In genomic region chr13:41099986-41100385, GRCh38 we compare ENCODE assay signal across 29 cellular contexts.
"Had no signal": no experiment of that assay in that cellular context is flagged by ENCODE, and none has a peak within 500 bp of the region (broad histone marks: within the 10 kb centered on the region; RNA-seq: fewer than 3 reads in every experiment).

No MANE protein-coding gene starts in this region.

- H3K36me3 Mint-ChIP-seq: activated CD4-positive, alpha-beta memory T cell treated with anti-CD3 and anti-CD28 coated beads for 36 hours; activated CD8-positive, alpha-beta memory T cell treated with anti-CD3 and anti-CD28 coated beads, Interleukin-2, amount 10 ng/mL, durations not matched to agents 7 days and 5 days; activated naive CD4-positive, alpha-beta T cell treated with anti-CD3 and anti-CD28 coated beads, Interleukin-2, amount 50 U/mL, for 24 hours; activated naive CD8-positive, alpha-beta T cell treated with anti-CD3 and anti-CD28 coated beads for 36 hours had no signal

- H3K9me3 Mint-ChIP-seq: activated CD4-positive, alpha-beta memory T cell treated with anti-CD3 and anti-CD28 coated beads for 36 hours; activated naive CD4-positive, alpha-beta T cell treated with anti-CD3 and anti-CD28 coated beads for 36 hours; activated naive CD4-positive, alpha-beta T cell treated with anti-CD3 and anti-CD28 coated beads, Interleukin-2, amount 50 U/mL, for 24 hours; activated naive CD8-positive, alpha-beta T cell treated with anti-CD3 and anti-CD28 coated beads for 36 hours; activated T-helper 1 cell treated with anti-CD3 and anti-CD28 coated beads, Interleukin-12 subunit alpha, Interleukin-12 subunit beta, Interleukin-2, Interleukin-4 antibody, amounts not matched to agents 30 ng/mL and 10 ng/mL and 1 ng/mL, durations not matched to agents 14 hours and 24 hours and 36 hours; activated T-helper 2 cell treated with anti-CD3 and anti-CD28 coated beads, Interferon-gamma antibody, Interleukin-2, Interleukin-4, amounts not matched to agents 10 μg/mL and 5 μg/mL and 100 μg/mL, durations not matched to agents 14 hours and 24 hours and 36 hours; effector memory CD8-positive, alpha-beta T cell had no signal

- ATAC-seq: activated CD4-positive, alpha-beta T cell treated with anti-CD3 and anti-CD28 coated beads for 36 hours; activated CD8-positive, alpha-beta memory T cell treated with anti-CD3 and anti-CD28 coated beads, Interleukin-2, amount 10 ng/mL, durations not matched to agents 7 days and 5 days; activated CD8-positive, alpha-beta T cell treated with anti-CD3 and anti-CD28 coated beads, Interleukin-2, amount 10 ng/mL, durations not matched to agents 7 days and 5 days; body of pancreas; effector memory CD8-positive, alpha-beta T cell; gastrocnemius medialis; heart left ventricle had no signal

- H3K4me1 Mint-ChIP-seq: activated CD4-positive, alpha-beta T cell treated with anti-CD3 and anti-CD28 coated beads for 36 hours; activated CD4-positive, alpha-beta T cell treated with anti-CD3 and anti-CD28 coated beads, Interleukin-2, amount 10 ng/mL, durations not matched to agents 24 days and 14 days; activated CD8-positive, alpha-beta memory T cell treated with anti-CD3 and anti-CD28 coated beads, Interleukin-2, amount 10 ng/mL, durations not matched to agents 7 days and 5 days; activated naive CD4-positive, alpha-beta T cell treated with anti-CD3 and anti-CD28 coated beads, Interleukin-2, amount 50 U/mL, for 24 hours; activated naive CD8-positive, alpha-beta T cell treated with anti-CD3 and anti-CD28 coated beads for 36 hours had no signal

- H3K27ac Mint-ChIP-seq: activated CD4-positive, alpha-beta memory T cell treated with anti-CD3 and anti-CD28 coated beads for 36 hours; activated CD4-positive, alpha-beta T cell treated with anti-CD3 and anti-CD28 coated beads for 36 hours; activated CD4-positive, alpha-beta T cell treated with anti-CD3 and anti-CD28 coated beads, Interleukin-2, amount 10 ng/mL, durations not matched to agents 24 days and 14 days; activated CD8-positive, alpha-beta memory T cell treated with anti-CD3 and anti-CD28 coated beads, Interleukin-2, amount 10 ng/mL, durations not matched to agents 7 days and 5 days; activated CD8-positive, alpha-beta T cell treated with anti-CD3 and anti-CD28 coated beads, Interleukin-2, amount 10 ng/mL, durations not matched to agents 7 days and 5 days; activated naive CD4-positive, alpha-beta T cell treated with anti-CD3 and anti-CD28 coated beads for 36 hours; activated naive CD4-positive, alpha-beta T cell treated with anti-CD3 and anti-CD28 coated beads, Interleukin-2, amount 50 U/mL, for 24 hours; activated naive CD8-positive, alpha-beta T cell treated with anti-CD3 and anti-CD28 coated beads for 36 hours; activated T-helper 1 cell treated with anti-CD3 and anti-CD28 coated beads, Interleukin-12 subunit alpha, Interleukin-12 subunit beta, Interleukin-2, Interleukin-4 antibody, amounts not matched to agents 30 ng/mL and 10 ng/mL and 1 ng/mL, durations not matched to agents 14 hours and 24 hours and 36 hours; activated T-helper 2 cell treated with anti-CD3 and anti-CD28 coated beads, Interferon-gamma antibody, Interleukin-2, Interleukin-4, amounts not matched to agents 10 μg/mL and 5 μg/mL and 100 μg/mL, durations not matched to agents 14 hours and 24 hours and 36 hours; effector memory CD8-positive, alpha-beta T cell had no signal

- H3K27ac ChIP-seq: body of pancreas, epithelial cell of prostate, gastrocnemius medialis, heart left ventricle had no signal

- H3K27me3 Mint-ChIP-seq: activated CD4-positive, alpha-beta memory T cell treated with anti-CD3 and anti-CD28 coated beads for 36 hours; activated CD4-positive, alpha-beta T cell treated with anti-CD3 and anti-CD28 coated beads for 36 hours; activated naive CD4-positive, alpha-beta T cell treated with anti-CD3 and anti-CD28 coated beads, Interleukin-2, amount 50 U/mL, for 24 hours; activated naive CD8-positive, alpha-beta T cell treated with anti-CD3 and anti-CD28 coated beads for 36 hours had no signal

- H3K4me1 ChIP-seq: body of pancreas, gastrocnemius medialis, heart left ventricle had no signal

- H3K4me3 ChIP-seq: body of pancreas, gastrocnemius medialis, heart left ventricle had no signal

- H3K9me3 ChIP-seq: body of pancreas, gastrocnemius medialis had no signal

- DNase-seq: activated CD4-positive, alpha-beta memory T cell treated with anti-CD3 and anti-CD28 coated beads for 36 hours; activated CD4-positive, alpha-beta T cell treated with anti-CD3 and anti-CD28 coated beads for 36 hours; activated CD4-positive, alpha-beta T cell treated with anti-CD3 and anti-CD28 coated beads, Interleukin-2, amount 10 ng/mL, durations not matched to agents 24 days and 14 days; activated CD4-positive, CD25-positive, alpha-beta regulatory T cell; activated CD4-positive, CD25-positive, alpha-beta regulatory T cell treated with anti-CD3 and anti-CD28 coated beads, Interleukin-2, amount 50 U/mL, for 72 hours; activated CD8-positive, alpha-beta memory T cell treated with anti-CD3 and anti-CD28 coated beads, Interleukin-2, amount 10 ng/mL, durations not matched to agents 7 days and 5 days; activated CD8-positive, alpha-beta memory T cell treated with anti-CD3 and anti-CD28 coated beads, Interleukin-2, amount 50 U/mL, for 4 hours; activated CD8-positive, alpha-beta T cell treated with anti-CD3 and anti-CD28 coated beads, Interleukin-2, amount 10 ng/mL, durations not matched to agents 7 days and 5 days; activated effector memory CD4-positive, alpha-beta T cell treated with anti-CD3 and anti-CD28 coated beads, Interleukin-2, amount 50 U/mL, for 16 hours; activated naive CD4-positive, alpha-beta T cell treated with anti-CD3 and anti-CD28 coated beads for 36 hours; activated naive CD8-positive, alpha-beta T cell treated with anti-CD3 and anti-CD28 coated beads for 36 hours; activated T-cell treated with anti-CD3 and anti-CD28 coated beads, Interleukin-2, amount 50 U/mL, for 1 hour; activated T-cell treated with anti-CD3 and anti-CD28 coated beads, Interleukin-2, amount 50 U/mL, for 48 hours; amniotic stem cell; anterior cingulate cortex; body of pancreas; caudate nucleus; cortex of kidney; dermis blood vessel endothelial cell; effector CD4-positive, alpha-beta T cell; effector memory CD8-positive, alpha-beta T cell; gastrocnemius medialis; glutamatergic neuron; heart left ventricle; T-helper 2 cell had no signal

- H3K4me3 Mint-ChIP-seq: activated CD4-positive, alpha-beta memory T cell treated with anti-CD3 and anti-CD28 coated beads for 36 hours; activated CD4-positive, alpha-beta T cell treated with anti-CD3 and anti-CD28 coated beads for 36 hours; activated CD4-positive, alpha-beta T cell treated with anti-CD3 and anti-CD28 coated beads, Interleukin-2, amount 10 ng/mL, durations not matched to agents 24 days and 14 days; activated CD8-positive, alpha-beta memory T cell treated with anti-CD3 and anti-CD28 coated beads, Interleukin-2, amount 10 ng/mL, durations not matched to agents 7 days and 5 days; activated CD8-positive, alpha-beta T cell treated with anti-CD3 and anti-CD28 coated beads, Interleukin-2, amount 10 ng/mL, durations not matched to agents 7 days and 5 days; activated naive CD4-positive, alpha-beta T cell treated with anti-CD3 and anti-CD28 coated beads for 36 hours; activated naive CD4-positive, alpha-beta T cell treated with anti-CD3 and anti-CD28 coated beads, Interleukin-2, amount 50 U/mL, for 24 hours; activated naive CD8-positive, alpha-beta T cell treated with anti-CD3 and anti-CD28 coated beads for 36 hours; activated T-helper 1 cell treated with anti-CD3 and anti-CD28 coated beads, Interleukin-12 subunit alpha, Interleukin-12 subunit beta, Interleukin-2, Interleukin-4 antibody, amounts not matched to agents 30 ng/mL and 10 ng/mL and 1 ng/mL, durations not matched to agents 14 hours and 24 hours and 36 hours; effector memory CD8-positive, alpha-beta T cell had no signal

- H3K27me3 ChIP-seq: body of pancreas, gastrocnemius medialis, heart left ventricle had no signal

- H3K36me3 ChIP-seq: gastrocnemius medialis, heart left ventricle had no signal
